In genomic region chr2:219045937-219046550, GRCh38 we compare ENCODE assay signal across 12 cellular contexts. TPM values are rescaled to one million over a fixed set of nuclear protein-coding genes. Genes with fewer than 3 reads are reported as not detected.
DNase-seq lines count a peak whose midpoint lies in the region; ATAC-seq, FAIRE-seq and TF ChIP-seq lines count a peak whose summit lies in the region.
"Had no signal": no experiment of that assay in that cellular context is flagged by ENCODE, and none has a peak within 500 bp of the region (broad histone marks: within the 10 kb centered on the region; RNA-seq: fewer than 3 reads in every experiment).

No MANE protein-coding gene starts in this region.

- 8% methylated on average over 6 of the region's 6 CpGs for WGBS in HepG2 (ENCODE audit: low lambda C conversion rate)

- H3K9me3 Mint-ChIP-seq in activated CD8-positive, alpha-beta T cell treated with anti-CD3 and anti-CD28 coated beads, Interleukin-2, amount 10 ng/mL, durations not matched to agents 7 days and 5 days (ENCODE audit: insufficient read depth) = no peaks in the 10 kb centered on the region

- H2AFZ ChIP-seq in DND-41 (ENCODE audit: low read depth, low read length) (no peak overlapping the region), HepG2 (ENCODE audit: low read length) (no peak overlapping the region)

- ATAC-seq in DND-41 (ENCODE audit: insufficient read depth, low read depth) (peak; percentile 85), HepG2 (peak; percentile 75)
- ATAC-seq in activated CD8-positive, alpha-beta T cell treated with anti-CD3 and anti-CD28 coated beads, Interleukin-2, amount 10 ng/mL, durations not matched to agents 7 days and 5 days = peak; percentile 53
- ATAC-seq: sciatic nerve had no signal

- TF ChIP-seq RAD21 in Ishikawa (IDR thresholded peaks at IDR 0.05; ENCODE audit: low read depth) (no peak), HepG2 (CRISPR knock-in tag; IDR thresholded peaks at IDR 0.05) (no peak)

- H3K4me2 ChIP-seq in DND-41 (ENCODE audit: insufficient read depth, low read length) (no peak overlapping the region), HepG2 (ENCODE audit: low read depth, low read length) (no peak overlapping the region)

- peaks cover 48% of the 10 kb centered on the region for H3K27me3 Mint-ChIP-seq in activated CD8-positive, alpha-beta T cell treated with anti-CD3 and anti-CD28 coated beads, Interleukin-2, amount 10 ng/mL, durations not matched to agents 7 days and 5 days (ENCODE audit: low read depth)

- POLR2A ChIA-PET in activated CD8-positive, alpha-beta T cell treated with anti-CD3 and anti-CD28 coated beads, Interleukin-2, amount 10 ng/mL, durations not matched to agents 7 days and 5 days (lab: Charles Lee) = no interaction called here
- POLR2A ChIA-PET in HepG2 (lab: Yijun Ruan, JAX) = no interaction called here

- H3K27ac ChIP-seq in DND-41 (ENCODE audit: low read length) (no peak overlapping the region), HepG2 (ENCODE audit: extremely low read length, insufficient read depth, low read length) (no peak overlapping the region), tibial artery (no peak overlapping the region)
- H3K27ac ChIP-seq: heart right ventricle, thyroid gland had no signal

- no peak overlapping the region for H3K4me3 ChIP-seq in DND-41 (ENCODE audit: low read depth in 1 of 2, low read length in 2 of 2)
- no peak overlapping the region for H3K4me3 ChIP-seq in HepG2 (replicated peaks in 1 of 3; ENCODE audit: insufficient read depth in 1 of 3, low read depth in 2 of 3, low read length in 3 of 3)
- no peak overlapping the region for H3K4me3 ChIP-seq in tibial artery
- H3K4me3 ChIP-seq: heart right ventricle, thyroid gland had no signal

- H3K27me3 ChIP-seq in DND-41 (ENCODE audit: insufficient read depth, low read length, poor library complexity) (peaks cover 7% of the 10 kb centered on the region), HepG2 (ENCODE audit: control insufficient read depth in 1 of 2, insufficient read depth in 2 of 2, low read length in 2 of 2) (peaks cover 5 to 30% of the 10 kb centered on the region in 2 experiments; a peak in 4 of 5 replicates), tibial artery (peaks cover 0 to 65% of the 10 kb centered on the region in 2 donors)
- H3K27me3 ChIP-seq: thyroid gland had no signal

- TF ChIP-seq CTCF in DND-41 (IDR thresholded peaks at IDR 0.05; ENCODE audit: borderline replicate concordance, extremely low read depth, low read length, poor library complexity, severe bottlenecking) = no peak
- no peak for TF ChIP-seq CTCF in HepG2 (CRISPR knock-in tag; IDR thresholded peaks at IDR 0.05)
- no peak for TF ChIP-seq CTCF in tibial artery (IDR thresholded peaks at IDR 0.05)

- intact Hi-C loops in HepG2 (cut with micrococcal nuclease; ENCODE audit: unreplicated experiment) = loop anchor here (1.0 kb wide), 1 partner anchor 262 kb away; no protein-coding TSS in a partner anchor
- intact Hi-C loops in tibial artery (cut with DNase I; ENCODE audit: low total_unique reads) = no loop called here

- H3K9ac ChIP-seq in DND-41 (ENCODE audit: low read depth, low read length) (no peak overlapping the region), HepG2 (ENCODE audit: insufficient read depth, low read depth, low read length) (no peak overlapping the region)

- BruUV-seq in HepG2 (replicated peaks; lab: Mats Ljungman, UMichigan) = no TSS peak

- peaks cover 8% of the 10 kb centered on the region for H3K4me1 Mint-ChIP-seq in activated CD8-positive, alpha-beta T cell treated with anti-CD3 and anti-CD28 coated beads, Interleukin-2, amount 10 ng/mL, durations not matched to agents 7 days and 5 days (ENCODE audit: low read depth)

- no peak for TF ChIP-seq EP300 in Ishikawa (IDR thresholded peaks at IDR 0.05; ENCODE audit: borderline replicate concordance)
- no peak for TF ChIP-seq EP300 in HepG2 (IDR thresholded peaks at IDR 0.05; ENCODE audit: low read depth in 2 of 2, low read length in 2 of 2)
- no peak for TF ChIP-seq EP300 in HepG2 (CRISPR knock-in tag; IDR thresholded peaks at IDR 0.05; ENCODE audit: borderline replicate concordance)

- no peaks in the 10 kb centered on the region for H3K9me3 ChIP-seq in DND-41 (ENCODE audit: insufficient read depth, low read length, severe bottlenecking)
- H3K9me3 ChIP-seq in HepG2 (ENCODE audit: low read length) = no peaks in the 10 kb centered on the region
- no peaks in the 10 kb centered on the region for H3K9me3 ChIP-seq in tibial artery
- H3K9me3 ChIP-seq: heart right ventricle, thyroid gland had no signal

- CTCF ChIA-PET in activated CD8-positive, alpha-beta T cell treated with anti-CD3 and anti-CD28 coated beads, Interleukin-2, amount 10 ng/mL, durations not matched to agents 7 days and 5 days (lab: Charles Lee) = interaction anchor here (0.9 to 2.3 kb wide), 5 partner anchors 13 to 249 kb away, joined by 3 to 12 read pairs (median 4); no protein-coding TSS in a partner anchor
- CTCF ChIA-PET in HepG2 (lab: Yijun Ruan, JAX; ENCODE audit: low intra/inter-chr PET ratio, low total read pairs) = no interaction called here

- H3K4me1 ChIP-seq in DND-41 (ENCODE audit: insufficient read depth, low read length) (no peaks in the 10 kb centered on the region), HepG2 (ENCODE audit: insufficient read depth, low read length) (peaks cover 22% of the 10 kb centered on the region), tibial artery (peaks cover 0 to 5% (median 2%) of the 10 kb centered on the region in 4 donors)
- H3K4me1 ChIP-seq: thyroid gland had no signal

- no peak overlapping the region for H3K27ac Mint-ChIP-seq in activated CD8-positive, alpha-beta T cell treated with anti-CD3 and anti-CD28 coated beads, Interleukin-2, amount 10 ng/mL, durations not matched to agents 7 days and 5 days

- in situ Hi-C loops in HepG2 (cut with HindIII; ENCODE audit: extremely low pct_ligation_motif_present, low pct_unique_long_range_greater_than_20kb) = no loop called here

- no peaks in the 10 kb centered on the region for H3K36me3 ChIP-seq in DND-41 (ENCODE audit: insufficient read depth, low read length)
- no peaks in the 10 kb centered on the region for H3K36me3 ChIP-seq in HepG2 (replicated peaks in 1 of 2; ENCODE audit: control insufficient read depth in 1 of 2, insufficient read depth in 2 of 2, low read length in 2 of 2)
- H3K36me3 ChIP-seq in tibial artery = no peaks in the 10 kb centered on the region
- H3K36me3 ChIP-seq: heart right ventricle, thyroid gland had no signal

- H3K79me2 ChIP-seq in DND-41 (ENCODE audit: insufficient read depth, low read length) (no peaks in the 10 kb centered on the region), HepG2 (ENCODE audit: insufficient read depth, low read length) (no peaks in the 10 kb centered on the region)

- no peak overlapping the region for H3K4me3 Mint-ChIP-seq in activated CD8-positive, alpha-beta T cell treated with anti-CD3 and anti-CD28 coated beads, Interleukin-2, amount 10 ng/mL, durations not matched to agents 7 days and 5 days

- DNase-seq in DND-41 (peak; percentile 58), HepG2 (ENCODE audit: low spot score) (no peak), NCI-H526 (lab: John Stamatoyannopoulos, UW) (no peak), activated gamma-delta T cell (lab: John Stamatoyannopoulos, UW) (no peak), NCI-H748 treated with DMSO at 0.1 percent for 48 hours (lab: John Stamatoyannopoulos, UW) (no peak), tibial artery (no peak)
- DNase-seq in activated CD8-positive, alpha-beta T cell treated with anti-CD3 and anti-CD28 coated beads, Interleukin-2, amount 10 ng/mL, durations not matched to agents 7 days and 5 days = peak; percentile 49
- DNase-seq: heart right ventricle, NCI-H2227 treated with DMSO at 0.1 percent for 48 hours had no signal

- peak; percentile 76 for FAIRE-seq in HepG2 (lab: Jason Lieb, UNC)

- no peak for TF ChIP-seq POLR2A in HepG2 (IDR thresholded peaks at IDR 0.05; ENCODE audit: insufficient read depth in 1 of 2, low read depth in 2 of 2, low read length in 2 of 2)

- H3K36me3 Mint-ChIP-seq in activated CD8-positive, alpha-beta T cell treated with anti-CD3 and anti-CD28 coated beads, Interleukin-2, amount 10 ng/mL, durations not matched to agents 7 days and 5 days (ENCODE audit: low read depth) = no peaks in the 10 kb centered on the region

- H4K20me1 ChIP-seq in DND-41 (ENCODE audit: insufficient read depth, low read length) (no peaks in the 10 kb centered on the region), HepG2 (ENCODE audit: insufficient read depth, low read length) (0 out of 2 replicates have a peak, but pooled peaks cover 6% of the 10 kb centered on the region)

RNA-seq across cellular contexts. Expression of gene CFAP65, which starts 4.7 kb away (rescaled TPM):
- not detected for total RNA-seq in activated CD8-positive, alpha-beta T cell treated with anti-CD3 and anti-CD28 coated beads, Interleukin-2, amount 10 ng/mL, durations not matched to agents 7 days and 5 days
- not detected in 2 replicates for total RNA-seq in HepG2 (2016; rRNA removed; fragmentation: Illumina TruSeq; extraction: Trizol)
- not detected in 2 replicates for total RNA-seq in HepG2 (2016; cell fraction: cytosol; rRNA removed; fragmentation: Illumina TruSeq; extraction: Trizol; ENCODE audit: low read depth)
- total RNA-seq in HepG2 (2016; cell fraction: insoluble cytoplasmic fraction; rRNA removed; fragmentation: Illumina TruSeq; extraction: Trizol) = not detected in 2 replicates
- not detected in 2 replicates for total RNA-seq in HepG2 (2016; cell fraction: membrane; rRNA removed; fragmentation: Illumina TruSeq; extraction: Trizol)
- not detected in 2 replicates for total RNA-seq in HepG2 (2016; cell fraction: nucleus; rRNA removed; fragmentation: Illumina TruSeq; extraction: Trizol)
- polyA plus RNA-seq in HepG2 (2011; rRNA removed) = 0.03 and 0.05 TPM in 2 replicates
- polyA plus RNA-seq in HepG2 (2011; cell fraction: cytosol; rRNA removed) = 0.03 TPM in 2 replicates
- polyA plus RNA-seq in HepG2 (2011; cell fraction: nucleus; rRNA removed) = 0.17 and 0.18 TPM in 2 replicates
- 0.09 TPM in 1 of 2 replicates, not detected in the other for polyA plus RNA-seq in HepG2 (2012)
- polyA plus RNA-seq in HepG2 (2016; cell fraction: cytosol; fragmentation: Illumina TruSeq; extraction: Trizol; ENCODE audit: low read depth) = not detected in 2 replicates
- not detected in 2 replicates for polyA plus RNA-seq in HepG2 (2016; cell fraction: insoluble cytoplasmic fraction; fragmentation: Illumina TruSeq; extraction: Trizol; ENCODE audit: low read depth)
- polyA plus RNA-seq in HepG2 (2016; cell fraction: membrane; fragmentation: Illumina TruSeq; extraction: Trizol; ENCODE audit: low read depth) = not detected in 2 replicates
- polyA plus RNA-seq in HepG2 (2016; cell fraction: nucleus; fragmentation: Illumina TruSeq; extraction: Trizol; ENCODE audit: insufficient read depth, low read depth) = not detected in 2 replicates
- polyA minus RNA-seq in HepG2 (2011; rRNA and poly(A)+ RNA removed; ENCODE audit: low replicate concordance) = not detected in 2 replicates
- not detected in 2 replicates for polyA minus RNA-seq in HepG2 (2011; cell fraction: cytosol; rRNA and poly(A)+ RNA removed)
- not detected in 2 replicates for polyA minus RNA-seq in HepG2 (2011; cell fraction: nucleus; rRNA and poly(A)+ RNA removed)
- total RNA-seq: heart right ventricle had no signal
- polyA plus RNA-seq: heart right ventricle had no signal

RNA-seq across cellular contexts. Expression of gene IHH, which starts 14.7 kb away (rescaled TPM):
- not detected for total RNA-seq in activated CD8-positive, alpha-beta T cell treated with anti-CD3 and anti-CD28 coated beads, Interleukin-2, amount 10 ng/mL, durations not matched to agents 7 days and 5 days
- total RNA-seq in HepG2 (2016; rRNA removed; fragmentation: Illumina TruSeq; extraction: Trizol) = 0.15 and 0.42 TPM in 2 replicates
- 0.20 TPM in 1 of 2 replicates, not detected in the other for total RNA-seq in HepG2 (2016; cell fraction: cytosol; rRNA removed; fragmentation: Illumina TruSeq; extraction: Trizol; ENCODE audit: low read depth)
- total RNA-seq in HepG2 (2016; cell fraction: insoluble cytoplasmic fraction; rRNA removed; fragmentation: Illumina TruSeq; extraction: Trizol) = 0.31 and 0.39 TPM in 2 replicates
- total RNA-seq in HepG2 (2016; cell fraction: membrane; rRNA removed; fragmentation: Illumina TruSeq; extraction: Trizol) = 0.28 and 0.31 TPM in 2 replicates
- total RNA-seq in HepG2 (2016; cell fraction: nucleus; rRNA removed; fragmentation: Illumina TruSeq; extraction: Trizol) = 0.63 and 0.90 TPM in 2 replicates
- 0.10 TPM in 1 of 2 replicates, not detected in the other for polyA plus RNA-seq in HepG2 (2011; rRNA removed)
- polyA plus RNA-seq in HepG2 (2011; cell fraction: cytosol; rRNA removed) = 0.09 TPM in 2 replicates
- 0.16 and 0.37 TPM in 2 replicates for polyA plus RNA-seq in HepG2 (2011; cell fraction: nucleus; rRNA removed)
- 0.08 and 0.12 TPM in 2 replicates for polyA plus RNA-seq in HepG2 (2012)
- 0.11 and 0.16 TPM in 2 replicates for polyA plus RNA-seq in HepG2 (2016; cell fraction: cytosol; fragmentation: Illumina TruSeq; extraction: Trizol; ENCODE audit: low read depth)
- 0.30 and 0.58 TPM in 2 replicates for polyA plus RNA-seq in HepG2 (2016; cell fraction: insoluble cytoplasmic fraction; fragmentation: Illumina TruSeq; extraction: Trizol; ENCODE audit: low read depth)
- 0.41 and 0.43 TPM in 2 replicates for polyA plus RNA-seq in HepG2 (2016; cell fraction: membrane; fragmentation: Illumina TruSeq; extraction: Trizol; ENCODE audit: low read depth)
- 0.81 and 1.1 TPM in 2 replicates for polyA plus RNA-seq in HepG2 (2016; cell fraction: nucleus; fragmentation: Illumina TruSeq; extraction: Trizol; ENCODE audit: insufficient read depth, low read depth)
- polyA minus RNA-seq in HepG2 (2011; rRNA and poly(A)+ RNA removed; ENCODE audit: low replicate concordance) = 0.26 TPM in 1 of 2 replicates, not detected in the other
- polyA minus RNA-seq in HepG2 (2011; cell fraction: cytosol; rRNA and poly(A)+ RNA removed) = not detected in 2 replicates
- polyA minus RNA-seq in HepG2 (2011; cell fraction: nucleus; rRNA and poly(A)+ RNA removed) = 0.26 and 0.50 TPM in 2 replicates

RNA-seq across cellular contexts. Expression of gene CRYBA2, which starts 52.8 kb away (rescaled TPM):
- total RNA-seq in activated CD8-positive, alpha-beta T cell treated with anti-CD3 and anti-CD28 coated beads, Interleukin-2, amount 10 ng/mL, durations not matched to agents 7 days and 5 days = not detected
- total RNA-seq in HepG2 (2016; rRNA removed; fragmentation: Illumina TruSeq; extraction: Trizol) = not detected in 2 replicates
- total RNA-seq in HepG2 (2016; cell fraction: cytosol; rRNA removed; fragmentation: Illumina TruSeq; extraction: Trizol; ENCODE audit: low read depth) = not detected in 2 replicates
- not detected in 2 replicates for total RNA-seq in HepG2 (2016; cell fraction: insoluble cytoplasmic fraction; rRNA removed; fragmentation: Illumina TruSeq; extraction: Trizol)
- total RNA-seq in HepG2 (2016; cell fraction: membrane; rRNA removed; fragmentation: Illumina TruSeq; extraction: Trizol) = not detected in 2 replicates
- total RNA-seq in HepG2 (2016; cell fraction: nucleus; rRNA removed; fragmentation: Illumina TruSeq; extraction: Trizol) = not detected in 2 replicates
- not detected in 2 replicates for polyA plus RNA-seq in HepG2 (2011; rRNA removed)
- polyA plus RNA-seq in HepG2 (2011; cell fraction: cytosol; rRNA removed) = not detected in 2 replicates
- not detected in 2 replicates for polyA plus RNA-seq in HepG2 (2011; cell fraction: nucleus; rRNA removed)
- polyA plus RNA-seq in HepG2 (2012) = not detected in 2 replicates
- polyA plus RNA-seq in HepG2 (2016; cell fraction: cytosol; fragmentation: Illumina TruSeq; extraction: Trizol; ENCODE audit: low read depth) = not detected in 2 replicates
- polyA plus RNA-seq in HepG2 (2016; cell fraction: insoluble cytoplasmic fraction; fragmentation: Illumina TruSeq; extraction: Trizol; ENCODE audit: low read depth) = not detected in 2 replicates
- polyA plus RNA-seq in HepG2 (2016; cell fraction: membrane; fragmentation: Illumina TruSeq; extraction: Trizol; ENCODE audit: low read depth) = not detected in 2 replicates
- not detected in 2 replicates for polyA plus RNA-seq in HepG2 (2016; cell fraction: nucleus; fragmentation: Illumina TruSeq; extraction: Trizol; ENCODE audit: insufficient read depth, low read depth)
- polyA minus RNA-seq in HepG2 (2011; rRNA and poly(A)+ RNA removed; ENCODE audit: low replicate concordance) = not detected in 2 replicates
- not detected in 2 replicates for polyA minus RNA-seq in HepG2 (2011; cell fraction: cytosol; rRNA and poly(A)+ RNA removed)
- not detected in 2 replicates for polyA minus RNA-seq in HepG2 (2011; cell fraction: nucleus; rRNA and poly(A)+ RNA removed)
- total RNA-seq: heart right ventricle, sciatic nerve, thyroid gland had no signal
- polyA plus RNA-seq: heart right ventricle had no signal

Comparison
In these comparisons a context has a peak if more than half of its experiments do, and no peak if none do; other contexts are left out.
1. DNase-seq: peak in DND-41 (single experiment) and activated CD8-positive, alpha-beta T cell treated with anti-CD3 and anti-CD28 coated beads, Interleukin-2, amount 10 ng/mL, durations not matched to agents 7 days and 5 days (single experiment); none in HepG2 (single experiment), NCI-H526 (0 of 2), activated gamma-delta T cell (single experiment), NCI-H748 treated with DMSO at 0.1 percent for 48 hours (single experiment) and tibial artery (0 of 2).
2. Peak in every context shown above with its lines, with median percentiles within 50 percentile points of each other: ATAC-seq.